ENCODE assay signal across 8 cellular contexts in genomic region chr9:136143215-136144001, GRCh38. TPM values are rescaled to one million over a fixed set of nuclear protein-coding genes. Genes with fewer than 3 reads are reported as not detected.
DNase-seq lines count a peak whose midpoint lies in the region; ATAC-seq, FAIRE-seq and TF ChIP-seq lines count a peak whose summit lies in the region.

No MANE protein-coding gene starts in this region.

- no peaks in the 10 kb centered on the region for H3K79me2 ChIP-seq in Loucy (ENCODE audit: insufficient read depth, low read length)

- H3K27ac Mint-ChIP-seq in nephron progenitor cell = no peak overlapping the region
- no peak overlapping the region for H3K27ac Mint-ChIP-seq in T-helper 17 cell

- H3K36me3 ChIP-seq in Loucy (ENCODE audit: insufficient read depth, low read length) = no peaks in the 10 kb centered on the region
- H3K36me3 ChIP-seq in bronchial epithelial cell (ENCODE audit: control insufficient read depth, insufficient read depth, low read length) = no peaks in the 10 kb centered on the region

- H3K4me3 Mint-ChIP-seq in nephron progenitor cell (no peak overlapping the region), T-helper 17 cell (no peak overlapping the region)

- H3K4me1 Mint-ChIP-seq in nephron progenitor cell = peaks cover 20% of the 10 kb centered on the region
- H3K4me1 Mint-ChIP-seq in T-helper 17 cell = no peaks in the 10 kb centered on the region

- H3K9me3 Mint-ChIP-seq in nephron progenitor cell = no peaks in the 10 kb centered on the region

- H2AFZ ChIP-seq in Loucy (ENCODE audit: low read length) = no peak overlapping the region

- H3K4me2 ChIP-seq in Loucy (ENCODE audit: low read depth, low read length, poor library complexity, severe bottlenecking) = no peak overlapping the region

- peak; percentile 61 for TF ChIP-seq CTCF in Loucy (conservative IDR thresholded peaks at IDR 0.05; ENCODE audit: low read length)
- peak; percentile 42 for TF ChIP-seq CTCF in bronchial epithelial cell (IDR thresholded peaks at IDR 0.05; ENCODE audit: insufficient read depth, low read length, severe bottlenecking)
- TF ChIP-seq CTCF in nephron progenitor cell (IDR thresholded peaks at IDR 0.05) = peak; percentile 56

- H3K4me3 ChIP-seq in Loucy (ENCODE audit: low read length, poor library complexity, severe bottlenecking) (no peak overlapping the region), bronchial epithelial cell (ENCODE audit: low read depth, low read length) (no peak overlapping the region)

- H3K36me3 Mint-ChIP-seq in nephron progenitor cell (ENCODE audit: low read depth) = no peaks in the 10 kb centered on the region
- H3K36me3 Mint-ChIP-seq in T-helper 17 cell (ENCODE audit: low read depth) = no peaks in the 10 kb centered on the region

- H3K27me3 Mint-ChIP-seq in nephron progenitor cell (ENCODE audit: low read depth, poor library complexity) (peaks cover 32% of the 10 kb centered on the region), T-helper 17 cell (peaks cover 27% of the 10 kb centered on the region)

- H3K9ac ChIP-seq in Loucy (ENCODE audit: low read depth, low read length, poor library complexity, severe bottlenecking) = no peak overlapping the region

- no peaks in the 10 kb centered on the region for H3K4me1 ChIP-seq in Loucy (ENCODE audit: insufficient read depth, low read length, poor library complexity, severe bottlenecking)

- DNase-seq in NCI-H748 (lab: John Stamatoyannopoulos, UW; ENCODE audit: unreplicated experiment) = peak; percentile 37
- DNase-seq in NCI-H748 treated with DMSO at 0.1 percent for 48 hours (lab: John Stamatoyannopoulos, UW) = no peak
- no peak for DNase-seq in bronchial epithelial cell (ENCODE audit: low read depth)
- peak; percentile 71 for DNase-seq in nephron progenitor cell
- DNase-seq in GM19239 (ENCODE audit: insufficient read length, low spot score) = no peak
- DNase-seq in T-helper 17 cell = no peak

- H3K9me3 ChIP-seq in Loucy (ENCODE audit: insufficient read depth, low read depth, low read length) (no peaks in the 10 kb centered on the region), T-helper 17 cell (ENCODE audit: control insufficient read depth, low read length, poor library complexity, severe bottlenecking) (no peaks in the 10 kb centered on the region)

- FAIRE-seq in bronchial epithelial cell (lab: Jason Lieb, UNC) (no peak), GM19239 (lab: Jason Lieb, UNC) (no peak)

- H3K9me2 ChIP-seq in Loucy (replicated peaks; ENCODE audit: low read depth, low read length) = no peaks in the 10 kb centered on the region

- no peaks in the 10 kb centered on the region for H4K20me1 ChIP-seq in Loucy (ENCODE audit: insufficient read depth, low read length, poor library complexity, severe bottlenecking)

- H3K27me3 ChIP-seq in Loucy (ENCODE audit: insufficient read depth, low read length, poor library complexity, severe bottlenecking) = no peaks in the 10 kb centered on the region
- peaks cover 11% of the 10 kb centered on the region for H3K27me3 ChIP-seq in bronchial epithelial cell (ENCODE audit: control insufficient read depth, insufficient read depth, low read length)

- H3F3A ChIP-seq in Loucy (ENCODE audit: low read depth) = no peaks in the 10 kb centered on the region

- ATAC-seq in HG02610 (IDR thresholded peaks at IDR 0.05; ENCODE audit: unreplicated experiment) (no peak), T-helper 17 cell (no peak)

RNA-seq across cellular contexts. Expression of gene TMEM250, which starts 24.7 kb away (rescaled TPM):
- 67.9 and 78.2 TPM in 2 replicates for total RNA-seq in bronchial epithelial cell
- total RNA-seq in T-helper 17 cell = 10 to 100 TPM; 17.9 to 21.8 TPM

RNA-seq across cellular contexts. Expression of gene NACC2, which starts 48.3 kb away (rescaled TPM):
- 7.6 and 14.0 TPM in 2 replicates for total RNA-seq in bronchial epithelial cell
- total RNA-seq in T-helper 17 cell = 1 to 10 TPM; 5.8 to 5.9 TPM

Comparison
In these comparisons a context has a peak if more than half of its experiments do, and no peak if none do; other contexts are left out.
1. DNase-seq: peak in NCI-H748 (single experiment) and nephron progenitor cell (single experiment); none in NCI-H748 treated with DMSO at 0.1 percent for 48 hours (single experiment), bronchial epithelial cell (single experiment), GM19239 (single experiment) and T-helper 17 cell (0 of 3).
2. Peak in every context shown above with its lines, with median percentiles within 50 percentile points of each other: CTCF ChIP-seq.